Comparison of ENCODE assay signal across 26 cellular contexts in the genomic region with DNA sequence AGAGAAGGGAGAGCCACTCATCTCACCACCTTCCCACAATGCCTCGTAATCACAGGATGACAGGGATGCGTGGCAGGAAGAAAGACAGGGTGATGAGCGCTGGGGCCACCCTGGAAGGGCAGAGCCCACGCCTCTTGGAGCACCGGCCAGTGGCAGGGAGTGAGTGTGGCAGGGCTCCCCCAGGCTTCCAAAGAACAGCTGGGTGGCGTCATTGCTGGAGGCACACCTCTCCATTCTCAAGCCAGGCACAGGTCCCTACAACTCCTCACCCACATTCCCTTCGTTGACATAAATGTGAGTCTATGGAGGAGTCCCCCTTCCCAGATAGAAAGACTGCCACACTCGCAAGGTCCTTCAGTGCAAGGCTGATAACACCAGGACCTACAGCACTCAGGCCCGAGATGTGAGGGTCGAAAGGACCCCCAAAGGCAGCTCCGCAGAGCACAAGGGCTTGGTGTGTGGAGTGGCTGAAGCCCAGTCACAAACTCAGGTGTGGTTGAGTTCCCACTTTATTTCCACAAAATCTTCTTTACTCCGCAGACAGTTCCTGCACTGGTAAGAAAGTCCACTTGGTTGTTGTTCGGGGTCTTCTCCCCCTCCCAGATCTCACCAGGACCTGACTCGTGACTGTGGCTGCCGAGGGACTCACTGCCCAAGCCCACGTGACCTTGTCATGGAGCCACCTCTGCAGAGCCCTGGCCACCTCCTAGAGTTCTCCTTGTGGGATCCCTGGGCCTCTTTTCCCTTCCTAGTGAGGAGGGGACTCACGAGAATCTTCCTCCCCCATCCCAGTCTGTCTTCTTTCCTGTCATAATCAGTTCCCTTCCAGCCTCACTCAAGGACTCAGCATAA. TPM values are rescaled to one million over a fixed set of nuclear protein-coding genes. Genes with fewer than 3 reads are reported as not detected.
"Had no signal": no experiment of that assay in that cellular context is flagged by ENCODE, and none has a peak within 500 bp of the region (broad histone marks: within the 10 kb centered on the region; RNA-seq: fewer than 3 reads in every experiment).

No MANE protein-coding gene starts in this region.

- H3K9ac ChIP-seq: KMS-11, SK-N-SH had no signal

- H3K27ac Mint-ChIP-seq: activated CD8-positive, alpha-beta T cell treated with anti-CD3 and anti-CD28 coated beads for 36 hours; activated naive CD4-positive, alpha-beta T cell treated with anti-CD3 and anti-CD28 coated beads for 36 hours; activated naive CD8-positive, alpha-beta T cell; activated T-cell treated with anti-CD3 and anti-CD28 coated beads, Interleukin-2, amount 50 U/mL, for 24 hours; activated T-helper 17 cell treated with anti-CD3 and anti-CD28 coated beads, Interleukin-2, amount 50 U/mL, for 72 hours; IgD-negative memory B cell had no signal

- H3K36me3 ChIP-seq: SJCRH30 had no signal

- ATAC-seq: activated CD8-positive, alpha-beta T cell treated with anti-CD3 and anti-CD28 coated beads for 36 hours; activated T-helper 17 cell treated with anti-CD3 and anti-CD28 coated beads, Interleukin-2, amount 50 U/mL, for 72 hours; Right ventricle myocardium inferior had no signal

- H3K4me1 ChIP-seq: SJCRH30 had no signal

- H3K27ac ChIP-seq: KMS-11, SJCRH30, VCaP had no signal

- H3K4me3 ChIP-seq: SJCRH30 had no signal

- H3K27me3 ChIP-seq: SJCRH30 had no signal

- DNase-seq: activated CD4-positive, CD25-positive, alpha-beta regulatory T cell; activated CD8-positive, alpha-beta T cell treated with anti-CD3 and anti-CD28 coated beads for 36 hours; activated gamma-delta T cell; activated naive CD4-positive, alpha-beta T cell treated with anti-CD3 and anti-CD28 coated beads for 36 hours; activated T-cell treated with anti-CD3 and anti-CD28 coated beads, Interleukin-2, amount 50 U/mL, for 24 hours; amygdala; MV-4-11; NCI-H1092 treated with DMSO at 0.1 percent for 48 hours; NCI-H1436; NCI-H1694 treated with DMSO at 0.1 percent for 48 hours; NCI-H2029 treated with DMSO at 0.1 percent for 48 hours; NCI-H345; NCI-H510A; NCI-H526 treated with DMSO at 0.1 percent for 48 hours; NCI-H82; SJCRH30; SK-N-SH; T-helper 1 cell had no signal

- H3K4me2 ChIP-seq: KMS-11, SK-N-SH had no signal

- H3K4me3 Mint-ChIP-seq: activated CD8-positive, alpha-beta T cell treated with anti-CD3 and anti-CD28 coated beads for 36 hours; activated naive CD4-positive, alpha-beta T cell treated with anti-CD3 and anti-CD28 coated beads for 36 hours; activated naive CD8-positive, alpha-beta T cell; activated T-cell treated with anti-CD3 and anti-CD28 coated beads, Interleukin-2, amount 50 U/mL, for 24 hours; activated T-helper 17 cell treated with anti-CD3 and anti-CD28 coated beads, Interleukin-2, amount 50 U/mL, for 72 hours; IgD-negative memory B cell had no signal

- H3K36me3 Mint-ChIP-seq: activated naive CD8-positive, alpha-beta T cell; brain; IgD-negative memory B cell had no signal

- H3K9me3 Mint-ChIP-seq: activated CD8-positive, alpha-beta T cell treated with anti-CD3 and anti-CD28 coated beads for 36 hours; activated naive CD4-positive, alpha-beta T cell treated with anti-CD3 and anti-CD28 coated beads for 36 hours; activated T-cell treated with anti-CD3 and anti-CD28 coated beads, Interleukin-2, amount 50 U/mL, for 24 hours; activated T-helper 17 cell treated with anti-CD3 and anti-CD28 coated beads, Interleukin-2, amount 50 U/mL, for 72 hours had no signal

- H3K9me3 ChIP-seq: SJCRH30, SK-N-SH had no signal

RNA-seq across cellular contexts. Expression of gene CORO2B, which starts 22.4 kb away (rescaled TPM):
- total RNA-seq: activated CD8-positive, alpha-beta T cell treated with anti-CD3 and anti-CD28 coated beads for 36 hours; activated naive CD4-positive, alpha-beta T cell treated with anti-CD3 and anti-CD28 coated beads for 36 hours; SJCRH30; T-helper 2 cell treated with Interferon-gamma antibody and Interleukin-4, amounts not matched to agents 100 ng/mL and 5 ng/mL, for 36 hours had no signal
